In genomic region chr2:113014067-113014466, GRCh38 we compare ENCODE assay signal across 9 cellular contexts. TPM values are rescaled to one million over a fixed set of nuclear protein-coding genes. Genes with fewer than 3 reads are reported as not detected.
"Had no signal": no experiment of that assay in that cellular context is flagged by ENCODE, and none has a peak within 500 bp of the region (broad histone marks: within the 10 kb centered on the region; RNA-seq: fewer than 3 reads in every experiment).

No MANE protein-coding gene starts in this region.

- DNase-seq: GDM1, GF-D8 had no signal

- ATAC-seq: GM12878 had no signal

- H3K4me3 ChIP-seq: GM12878 had no signal

- FAIRE-seq: G401.6, GM12878, GM12891, GM12892, GM18507, GM19239 had no signal

RNA-seq across cellular contexts. Expression of gene IL36A, which starts 8.8 kb away (rescaled TPM):
- total RNA-seq: G401, GM12878 had no signal
- polyA plus RNA-seq: GM12878 had no signal

RNA-seq across cellular contexts. Expression of gene IL36G, which starts 36.3 kb away (rescaled TPM):
- total RNA-seq: G401, GM12878 had no signal

RNA-seq across cellular contexts. Expression of gene IL36B, which starts 38.6 kb away (rescaled TPM):
- total RNA-seq: G401, GM12878 had no signal
- polyA plus RNA-seq: GM12878 had no signal

RNA-seq across cellular contexts. Expression of gene IL36RN, which starts 44.9 kb away (rescaled TPM):
- total RNA-seq: G401, GM12878 had no signal
- polyA plus RNA-seq: GM12878 had no signal

RNA-seq across cellular contexts. Expression of gene IL1F10, which starts 53.7 kb away (rescaled TPM):
- total RNA-seq: G401, GM12878 had no signal
- polyA plus RNA-seq: GM12878 had no signal
